ENCODE assay signal across 8 cellular contexts in the genomic region with DNA sequence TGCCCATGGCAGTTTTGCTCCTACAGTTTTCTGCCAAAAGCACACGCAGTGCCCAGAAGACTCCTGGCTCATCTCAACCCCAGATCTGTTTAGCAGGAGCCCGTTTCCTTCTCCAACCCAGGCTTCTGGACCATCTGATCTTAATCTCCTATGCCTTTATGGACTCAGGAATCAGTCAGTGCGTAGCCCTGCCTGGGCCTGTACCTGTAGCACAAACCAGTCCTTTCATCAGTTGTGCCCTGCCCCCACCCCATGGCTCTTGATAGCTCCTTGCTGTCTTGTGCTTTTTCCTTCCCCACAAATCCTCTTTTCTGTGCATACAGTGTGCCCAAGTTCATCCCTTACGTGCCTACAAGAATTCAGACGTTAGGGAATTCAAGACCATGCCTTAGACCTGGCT. TPM values are rescaled to one million over a fixed set of nuclear protein-coding genes. Genes with fewer than 3 reads are reported as not detected.
DNase-seq lines count a peak whose midpoint lies in the region; ATAC-seq, FAIRE-seq and TF ChIP-seq lines count a peak whose summit lies in the region.

No MANE protein-coding gene starts in this region.

- H4K20me1 ChIP-seq in Karpas-422 (ENCODE audit: insufficient read depth, low read depth, low read length): no peaks in the 10 kb centered on the region

- H2AFZ ChIP-seq in Karpas-422 (ENCODE audit: low read length): no peak overlapping the region

- peak overlapping the region; percentile 27 to 100 (median 98) for H3K27ac Mint-ChIP-seq in naive thymus-derived CD8-positive, alpha-beta T cell

- H3K27ac ChIP-seq in Karpas-422 (ENCODE audit: low read length): peak overlapping the region; percentile 81; the same call in 1 of the 2 replicates
- H3K27ac ChIP-seq in colonic mucosa: no peak overlapping the region

- no peaks in the 10 kb centered on the region for H3K9me2 ChIP-seq in Karpas-422 (replicated peaks; ENCODE audit: insufficient read depth, low read length)

- POLR2A ChIA-PET in naive thymus-derived CD8-positive, alpha-beta T cell (lab: Charles Lee): interaction anchor here (1.9 kb wide), 1 partner anchor 212 kb away, joined by 12 read pairs; a partner anchor contains a TSS

- H3K4me3 ChIP-seq in BE2C (ENCODE audit: low read depth, low read length) (peak overlapping the region; percentile 93), Karpas-422 (ENCODE audit: low read length) (peak overlapping the region; percentile 88), colonic mucosa (peak overlapping the region; percentile 67)

- TF ChIP-seq CTCF in BE2C (IDR thresholded peaks at IDR 0.05; ENCODE audit: low read depth, low read length) (no peak), colonic mucosa (IDR thresholded peaks at IDR 0.05) (no peak)

- peaks cover 8% of the 10 kb centered on the region for H3K9me3 ChIP-seq in BE2C
- peaks cover 15% of the 10 kb centered on the region for H3K9me3 ChIP-seq in Karpas-422 (ENCODE audit: low read length)
- no peaks in the 10 kb centered on the region for H3K9me3 ChIP-seq in colonic mucosa

- H3K4me1 ChIP-seq in BE2C (no peaks in the 10 kb centered on the region), Karpas-422 (ENCODE audit: low read length) (peaks cover 12% of the 10 kb centered on the region), colonic mucosa (no peaks in the 10 kb centered on the region)

- FAIRE-seq in H54 (lab: Jason Lieb, UNC): no peak

- H3K4me3 Mint-ChIP-seq in naive thymus-derived CD8-positive, alpha-beta T cell: peak overlapping the region; percentile 94 to 100 (median 98)

- H3K36me3 ChIP-seq in BE2C (peaks cover 14% of the 10 kb centered on the region), Karpas-422 (ENCODE audit: insufficient read depth, low read length) (peaks cover 59% of the 10 kb centered on the region), colonic mucosa (no peaks in the 10 kb centered on the region)

- ATAC-seq in naive thymus-derived CD8-positive, alpha-beta T cell: no peak

- peak overlapping the region; percentile 90; the same call in 1 of the 2 replicates for H3K9ac ChIP-seq in Karpas-422 (ENCODE audit: low read length)
- peak overlapping the region; percentile 84 to 91 for H3K9ac ChIP-seq in colonic mucosa (ENCODE audit: low read depth in 2 of 2, low read length in 2 of 2)

- peak overlapping the region; percentile 81 for H3K4me2 ChIP-seq in Karpas-422 (ENCODE audit: low read depth, low read length, poor library complexity, severe bottlenecking)

- peaks cover 60% of the 10 kb centered on the region for H3K79me2 ChIP-seq in Karpas-422 (ENCODE audit: low read length)

- no peaks in the 10 kb centered on the region for H3K27me3 ChIP-seq in BE2C
- no peaks in the 10 kb centered on the region for H3K27me3 ChIP-seq in Karpas-422 (ENCODE audit: low read length)
- no peaks in the 10 kb centered on the region for H3K27me3 ChIP-seq in colonic mucosa

- intact Hi-C loops in colonic mucosa (cut with DNase I): no loop called here

- no peaks in the 10 kb centered on the region for H3K27me3 Mint-ChIP-seq in naive thymus-derived CD8-positive, alpha-beta T cell

- H3K4me1 Mint-ChIP-seq in naive thymus-derived CD8-positive, alpha-beta T cell: peaks cover 13 to 37% (median 36%) of the 10 kb centered on the region in 4 donors

- peaks cover 0 to 77% (median 17%) of the 10 kb centered on the region in 9 donors for H3K9me3 Mint-ChIP-seq in naive thymus-derived CD8-positive, alpha-beta T cell

- H3K36me3 Mint-ChIP-seq in naive thymus-derived CD8-positive, alpha-beta T cell: peaks cover 16 to 28% (median 27%) of the 10 kb centered on the region in 3 donors

- DNase-seq in BE2C: peak; percentile 18
- DNase-seq in Karpas-422: no peak
- no peak for DNase-seq in colonic mucosa
- no peak for DNase-seq in naive thymus-derived CD8-positive, alpha-beta T cell
- no peak for DNase-seq in NCI-H748 (lab: John Stamatoyannopoulos, UW; ENCODE audit: unreplicated experiment)
- no peak for DNase-seq in H54 (ENCODE audit: insufficient read length, low spot score)
- DNase-seq in activated gamma-delta T cell treated with Interleukin-2 at 50 U/mL for 16 hours: no peak
- no peak for DNase-seq in globus pallidus (ENCODE audit: low spot score)

- TF ChIP-seq POLR2A in H54 (IDR thresholded peaks at IDR 0.05; ENCODE audit: low read depth, low read length): no peak

RNA-seq across cellular contexts. Expression of a gene that starts 1.5 kb away (rescaled TPM):
- 1.9 TPM for polyA plus RNA-seq in BE2C (2012; ENCODE audit: insufficient read depth, insufficient read length, low read depth)
- total RNA-seq in Karpas-422 (2014; rRNA removed; shearing (Covaris generic); ENCODE audit: low replicate concordance): 27.1 and 38.7 TPM in 2 replicates
- 1 to 10 TPM; 5.4 to 7.9 TPM for total RNA-seq in colonic mucosa
- total RNA-seq in naive thymus-derived CD8-positive, alpha-beta T cell: 10 to 100 TPM; 19.4 to 23.3 TPM
- polyA plus RNA-seq in naive thymus-derived CD8-positive, alpha-beta T cell: 1 to 10 TPM; 4.7 to 5.4 (median 5.1) TPM
